ENCODE assay signal across 1 cellular context in the genomic region with DNA sequence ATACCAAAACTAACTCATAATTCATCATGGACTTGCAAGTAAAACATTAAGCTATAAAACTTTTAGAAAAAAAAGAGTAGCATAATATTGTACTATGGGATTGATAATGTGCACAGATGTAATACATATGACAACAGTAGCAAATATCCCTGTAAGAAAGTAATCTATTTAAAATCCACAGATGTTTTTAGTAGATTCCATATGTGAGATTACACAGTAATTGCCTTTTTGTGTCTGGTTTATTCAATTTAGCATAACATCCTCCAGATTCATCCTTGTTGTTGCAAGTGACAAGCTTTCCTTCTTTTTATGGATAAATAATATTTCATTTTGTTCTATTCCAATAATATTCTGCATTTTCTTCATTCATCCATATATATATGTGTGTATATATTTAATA.
TF ChIP-seq lines count a peak whose summit lies in the region.

No MANE protein-coding gene starts in this region.

TF ChIP-seq in SK-N-SH treated with all-trans-retinoic acid at 6 μM for 48 hours, 23 proteins besides CTCF, POLR2A, EP300 and RAD21 (continued from another document):
- TF ChIP-seq BACH2 (CRISPR knock-in tag; IDR thresholded peaks at IDR 0.05; ENCODE audit: borderline replicate concordance) (no peak), RARB (CRISPR knock-in tag; IDR thresholded peaks at IDR 0.05) (no peak), GLIS3 (CRISPR knock-in tag; IDR thresholded peaks at IDR 0.05) (no peak), ZFP3 (CRISPR knock-in tag; IDR thresholded peaks at IDR 0.05) (no peak), TOX (CRISPR knock-in tag; IDR thresholded peaks at IDR 0.05; ENCODE audit: borderline replicate concordance) (no peak), CSDC2 (CRISPR knock-in tag; IDR thresholded peaks at IDR 0.05) (no peak), ZC3H10 (CRISPR knock-in tag; IDR thresholded peaks at IDR 0.05) (no peak), ESRRG (CRISPR knock-in tag; IDR thresholded peaks at IDR 0.05) (no peak), ZNF8 (CRISPR knock-in tag; IDR thresholded peaks at IDR 0.05) (no peak), ZNF70 (CRISPR knock-in tag; IDR thresholded peaks at IDR 0.05) (peak; percentile 41; the same call in 1 of the 2 replicates), TCF4 (CRISPR knock-in tag; IDR thresholded peaks at IDR 0.05; ENCODE audit: borderline replicate concordance) (peak; percentile 97), ARNTL (CRISPR knock-in tag; IDR thresholded peaks at IDR 0.05; ENCODE audit: borderline replicate concordance, low read depth) (no peak), OSR1 (CRISPR knock-in tag; IDR thresholded peaks at IDR 0.05) (no peak), SNAI2 (CRISPR knock-in tag; IDR thresholded peaks at IDR 0.05) (no peak), ZNF565 (CRISPR knock-in tag; conservative IDR thresholded peaks at IDR 0.05; ENCODE audit: low read depth) (no peak), ISL1 (CRISPR knock-in tag; IDR thresholded peaks at IDR 0.05) (no peak), PPARA (CRISPR knock-in tag; IDR thresholded peaks at IDR 0.05; ENCODE audit: borderline replicate concordance) (no peak), ZFP30 (CRISPR knock-in tag; IDR thresholded peaks at IDR 0.05) (no peak), TSHZ2 (CRISPR knock-in tag; IDR thresholded peaks at IDR 0.05) (peak; percentile 27; the same call in 1 of the 2 replicates)
- TF ChIP-seq, protein P1, sequence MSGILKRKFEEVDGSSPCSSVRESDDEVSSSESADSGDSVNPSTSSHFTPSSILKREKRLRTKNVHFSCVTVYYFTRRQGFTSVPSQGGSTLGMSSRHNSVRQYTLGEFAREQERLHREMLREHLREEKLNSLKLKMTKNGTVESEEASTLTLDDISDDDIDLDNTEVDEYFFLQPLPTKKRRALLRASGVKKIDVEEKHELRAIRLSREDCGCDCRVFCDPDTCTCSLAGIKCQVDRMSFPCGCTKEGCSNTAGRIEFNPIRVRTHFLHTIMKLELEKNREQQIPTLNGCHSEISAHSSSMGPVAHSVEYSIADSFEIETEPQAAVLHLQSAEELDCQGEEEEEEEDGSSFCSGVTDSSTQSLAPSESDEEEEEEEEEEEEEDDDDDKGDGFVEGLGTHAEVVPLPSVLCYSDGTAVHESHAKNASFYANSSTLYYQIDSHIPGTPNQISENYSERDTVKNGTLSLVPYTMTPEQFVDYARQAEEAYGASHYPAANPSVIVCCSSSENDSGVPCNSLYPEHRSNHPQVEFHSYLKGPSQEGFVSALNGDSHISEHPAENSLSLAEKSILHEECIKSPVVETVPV (CRISPR knock-in tag; IDR thresholded peaks at IDR 0.05) = no peak
- TF ChIP-seq, protein P2, sequence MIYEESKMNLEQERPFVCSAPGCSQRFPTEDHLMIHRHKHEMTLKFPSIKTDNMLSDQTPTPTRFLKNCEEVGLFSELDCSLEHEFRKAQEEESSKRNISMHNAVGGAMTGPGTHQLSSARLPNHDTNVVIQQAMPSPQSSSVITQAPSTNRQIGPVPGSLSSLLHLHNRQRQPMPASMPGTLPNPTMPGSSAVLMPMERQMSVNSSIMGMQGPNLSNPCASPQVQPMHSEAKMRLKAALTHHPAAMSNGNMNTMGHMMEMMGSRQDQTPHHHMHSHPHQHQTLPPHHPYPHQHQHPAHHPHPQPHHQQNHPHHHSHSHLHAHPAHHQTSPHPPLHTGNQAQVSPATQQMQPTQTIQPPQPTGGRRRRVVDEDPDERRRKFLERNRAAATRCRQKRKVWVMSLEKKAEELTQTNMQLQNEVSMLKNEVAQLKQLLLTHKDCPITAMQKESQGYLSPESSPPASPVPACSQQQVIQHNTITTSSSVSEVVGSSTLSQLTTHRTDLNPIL (CRISPR knock-in tag; IDR thresholded peaks at IDR 0.05; ENCODE audit: low read depth) = no peak
- TF ChIP-seq, protein P3, sequence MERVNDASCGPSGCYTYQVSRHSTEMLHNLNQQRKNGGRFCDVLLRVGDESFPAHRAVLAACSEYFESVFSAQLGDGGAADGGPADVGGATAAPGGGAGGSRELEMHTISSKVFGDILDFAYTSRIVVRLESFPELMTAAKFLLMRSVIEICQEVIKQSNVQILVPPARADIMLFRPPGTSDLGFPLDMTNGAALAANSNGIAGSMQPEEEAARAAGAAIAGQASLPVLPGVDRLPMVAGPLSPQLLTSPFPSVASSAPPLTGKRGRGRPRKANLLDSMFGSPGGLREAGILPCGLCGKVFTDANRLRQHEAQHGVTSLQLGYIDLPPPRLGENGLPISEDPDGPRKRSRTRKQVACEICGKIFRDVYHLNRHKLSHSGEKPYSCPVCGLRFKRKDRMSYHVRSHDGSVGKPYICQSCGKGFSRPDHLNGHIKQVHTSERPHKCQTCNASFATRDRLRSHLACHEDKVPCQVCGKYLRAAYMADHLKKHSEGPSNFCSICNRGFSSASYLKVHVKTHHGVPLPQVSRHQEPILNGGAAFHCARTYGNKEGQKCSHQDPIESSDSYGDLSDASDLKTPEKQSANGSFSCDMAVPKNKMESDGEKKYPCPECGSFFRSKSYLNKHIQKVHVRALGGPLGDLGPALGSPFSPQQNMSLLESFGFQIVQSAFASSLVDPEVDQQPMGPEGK (CRISPR knock-in tag; IDR thresholded peaks at IDR 0.05; ENCODE audit: borderline replicate concordance) = no peak
TF ChIP-seq in SK-N-SH treated with all-trans-retinoic acid at 6 μM for 48 hours: peak in this region for 3.
